8 cellular contexts compared by ENCODE assay signal in genomic region chr4:38177792-38178665, GRCh38.
DNase-seq lines count a peak whose midpoint lies in the region; ATAC-seq lines count a peak whose summit lies in the region.

No MANE protein-coding gene starts in this region.

- no peaks in the 10 kb centered on the region for H3K36me3 Mint-ChIP-seq in activated naive CD4-positive, alpha-beta T cell treated with anti-CD3 and anti-CD28 coated beads, Interleukin-2, amount 50 U/mL, for 72 hours

- peak; percentile 46 to 59 for ATAC-seq in activated naive CD4-positive, alpha-beta T cell treated with anti-CD3 and anti-CD28 coated beads, Interleukin-2, amount 50 U/mL, for 72 hours
- ATAC-seq in GM19455 (IDR thresholded peaks at IDR 0.05; ENCODE audit: unreplicated experiment): no peak

- H3K4me1 ChIP-seq in BLaER1 treated with 17β-estradiol and CSF1 and Interleukin-3, amounts not matched to agents 10 nM and 100 nM: peaks cover 48 to 85% (median 58%) of the 10 kb centered on the region in 10 experiments

- no peaks in the 10 kb centered on the region for H3K27me3 ChIP-seq in BLaER1 treated with 17β-estradiol and CSF1 and Interleukin-3, amounts not matched to agents 10 nM and 100 nM

- H3K27ac Mint-ChIP-seq in activated naive CD4-positive, alpha-beta T cell treated with anti-CD3 and anti-CD28 coated beads, Interleukin-2, amount 50 U/mL, for 72 hours: peak overlapping the region; percentile 68 to 73

- no peaks in the 10 kb centered on the region for H3K36me3 ChIP-seq in BLaER1 treated with 17β-estradiol and CSF1 and Interleukin-3, amounts not matched to agents 10 nM and 100 nM

- peaks cover 6 to 10% (median 7%) of the 10 kb centered on the region in 11 experiments; a peak in 14 of 22 replicates for H3K9me3 ChIP-seq in BLaER1 treated with 17β-estradiol and CSF1 and Interleukin-3, amounts not matched to agents 10 nM and 100 nM (replicated peaks in 1 of 11)

- H3K4me3 ChIP-seq in BLaER1 treated with 17β-estradiol and CSF1 and Interleukin-3, amounts not matched to agents 10 nM and 100 nM: peak overlapping the region in 3 of 10 experiments; percentile 3 to 16 (median 11); a peak in 2 of 20 replicates

- peak overlapping the region; percentile 56 to 84 (median 71); a peak in 18 of 22 replicates for H3K9ac ChIP-seq in BLaER1 treated with 17β-estradiol and CSF1 and Interleukin-3, amounts not matched to agents 10 nM and 100 nM

- no peaks in the 10 kb centered on the region for H3K9me3 Mint-ChIP-seq in activated naive CD4-positive, alpha-beta T cell treated with anti-CD3 and anti-CD28 coated beads, Interleukin-2, amount 50 U/mL, for 72 hours

- H3K4me2 ChIP-seq in BLaER1 treated with 17β-estradiol and CSF1 and Interleukin-3, amounts not matched to agents 10 nM and 100 nM: peak overlapping the region; percentile 70 to 91 (median 79)

- no peaks in the 10 kb centered on the region for H4K20me1 ChIP-seq in BLaER1 treated with 17β-estradiol and CSF1 and Interleukin-3, amounts not matched to agents 10 nM and 100 nM

- peak; percentile 54 to 61 for DNase-seq in NOMO-1 (lab: John Stamatoyannopoulos, UW; ENCODE audit: unreplicated experiment in 2 of 2)
- DNase-seq in activated naive CD4-positive, alpha-beta T cell treated with anti-CD3 and anti-CD28 coated beads, Interleukin-2, amount 50 U/mL, for 72 hours (ENCODE audit: low spot score in 2 of 2): no peak
- DNase-seq in mesenteric fat pad (ENCODE audit: low spot score): peak; percentile 90
- peak; percentile 76 for DNase-seq in ureter (ENCODE audit: low spot score)
- no peak for DNase-seq in NCI-H2081 treated with DMSO at 0.1 percent for 48 hours (lab: John Stamatoyannopoulos, UW)
- no peak for DNase-seq in RKO (ENCODE audit: low spot score)

- peak overlapping the region; percentile 69 to 97 (median 79) for H3K27ac ChIP-seq in BLaER1 treated with 17β-estradiol and CSF1 and Interleukin-3, amounts not matched to agents 10 nM and 100 nM

Comparison
In these comparisons a context has a peak if more than half of its experiments do, and no peak if none do; other contexts are left out.
1. DNase-seq: peak in NOMO-1 (2 of 2), mesenteric fat pad (single experiment) and ureter (single experiment); none in activated naive CD4-positive, alpha-beta T cell treated with anti-CD3 and anti-CD28 coated beads, Interleukin-2, amount 50 U/mL, for 72 hours (0 of 2), NCI-H2081 treated with DMSO at 0.1 percent for 48 hours (single experiment) and RKO (single experiment).